In the genomic region with DNA sequence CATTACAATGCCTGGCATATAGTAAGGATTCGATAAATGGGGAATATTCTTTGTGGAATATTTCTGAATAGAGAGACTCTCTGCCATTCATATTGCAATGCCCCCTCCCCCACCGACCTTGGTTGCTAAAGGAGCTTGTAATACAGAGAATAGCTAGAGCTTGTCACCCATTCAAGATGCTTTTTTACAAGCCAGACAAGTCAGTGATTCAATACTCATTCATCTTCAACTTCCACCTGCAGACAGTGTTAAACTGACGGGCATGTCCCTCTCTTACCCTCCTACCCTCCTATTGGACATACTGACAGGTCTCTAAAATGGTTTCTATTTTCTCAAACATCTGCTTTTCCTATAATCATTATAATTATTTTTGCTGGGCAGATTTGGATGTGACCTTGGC, we compare ENCODE assay signal across 28 cellular contexts.
"Had no signal": no experiment of that assay in that cellular context is flagged by ENCODE, and none has a peak within 500 bp of the region (broad histone marks: within the 10 kb centered on the region; RNA-seq: fewer than 3 reads in every experiment).

No MANE protein-coding gene starts in this region.

- H3K9me3 Mint-ChIP-seq: stimulated activated naive B cell treated with anti-CD40 and anti-IgM and Interleukin-4, amounts not matched to agents 10 μg/mL and 1 μg/mL and 100 μg/mL, for 72 hours had no signal

- H3K4me3 Mint-ChIP-seq: naive B cell; natural killer cell; nephron; neural crest cell; stimulated activated effector memory CD8-positive, alpha-beta T cell treated with anti-CD3 and anti-CD28 coated beads, Interleukin-12 subunit alpha, Interleukin-12 subunit beta, amount 100 ng/mL, for 72 hours; stimulated activated naive B cell treated with anti-CD40 and anti-IgM and Interleukin-4, amounts not matched to agents 10 μg/mL and 1 μg/mL and 100 μg/mL, for 72 hours; stimulated activated naive CD8-positive, alpha-beta T cell treated with anti-CD3 and anti-CD28 coated beads, Interleukin-15, Interleukin-2, amounts not matched to agents 100 ng/mL and 50 ng/mL, for 24 hours had no signal

- DNase-seq: naive B cell; natural killer cell; nucleus accumbens; pancreas; posterior cingulate gyrus; psoas muscle; right cardiac atrium; right lobe of liver; stimulated activated CD4-positive, alpha-beta T cell treated with anti-CD3 and anti-CD28 coated beads, Interleukin-15, amount 100 ng/mL, for 24 hours; stimulated activated CD4-positive, alpha-beta T cell treated with anti-CD3 and anti-CD28 coated beads, Interleukin-2, amount 100 ng/mL, for 24 hours; stimulated activated CD4-positive, alpha-beta T cell treated with anti-CD3 and anti-CD28 coated beads, Interleukin-2, amount 100 ng/mL, for 48 hours; stimulated activated CD4-positive, alpha-beta T cell treated with anti-CD3 and anti-CD28 coated beads, Interleukin-4, amount 100 ng/mL, for 24 hours; stimulated activated naive B cell treated with anti-CD40 and anti-IgM and Interleukin-4, amounts not matched to agents 10 μg/mL and 1 μg/mL and 100 μg/mL, for 72 hours; stimulated activated naive CD4-positive, alpha-beta T cell treated with Interleukin-2 at 50 U/mL for 16 hours; stomach; thyroid gland; trophoblast cell; upper lobe of left lung had no signal

- H3K4me1 Mint-ChIP-seq: naive B cell; natural killer cell; stimulated activated effector memory CD8-positive, alpha-beta T cell treated with anti-CD3 and anti-CD28 coated beads, Interleukin-12 subunit alpha, Interleukin-12 subunit beta, amount 100 ng/mL, for 72 hours had no signal

- H3K4me3 ChIP-seq: pancreas, psoas muscle, right lobe of liver, skin epidermis, stomach, thoracic aorta, thyroid gland, tibial nerve, upper lobe of left lung, vagina had no signal

- H3K9me3 ChIP-seq: neutrophil, pancreas, psoas muscle, right lobe of liver, stomach, thoracic aorta, thyroid gland, tibial nerve, upper lobe of left lung, vagina had no signal

- ATAC-seq: natural killer cell; pancreas; psoas muscle; right cardiac atrium; right lobe of liver; stimulated activated effector memory CD8-positive, alpha-beta T cell treated with anti-CD3 and anti-CD28 coated beads, Interleukin-12 subunit alpha, Interleukin-12 subunit beta, amount 100 ng/mL, for 72 hours; stimulated activated naive B cell treated with anti-CD40 and anti-IgM and Interleukin-4, amounts not matched to agents 10 μg/mL and 1 μg/mL and 100 μg/mL, for 72 hours had no signal

- H3K36me3 Mint-ChIP-seq: naive B cell; natural killer cell; stimulated activated effector memory CD8-positive, alpha-beta T cell treated with anti-CD3 and anti-CD28 coated beads, Interleukin-12 subunit alpha, Interleukin-12 subunit beta, amount 100 ng/mL, for 72 hours; stimulated activated naive B cell treated with anti-CD40 and anti-IgM and Interleukin-4, amounts not matched to agents 10 μg/mL and 1 μg/mL and 100 μg/mL, for 72 hours had no signal

- H3K27me3 ChIP-seq: pancreas, right lobe of liver, stomach, thyroid gland, tibial nerve, upper lobe of left lung, vagina had no signal

- H3K27ac ChIP-seq: neutrophil, pancreas, psoas muscle, right lobe of liver, skin epidermis, stomach, thoracic aorta, thyroid gland, tibial nerve, upper lobe of left lung, vagina had no signal

- H3K27me3 Mint-ChIP-seq: naive B cell, progenitor cell of endocrine pancreas had no signal

- H3K27ac Mint-ChIP-seq: naive B cell; natural killer cell; nephron; progenitor cell of endocrine pancreas; stimulated activated effector memory CD8-positive, alpha-beta T cell treated with anti-CD3 and anti-CD28 coated beads, Interleukin-12 subunit alpha, Interleukin-12 subunit beta, amount 100 ng/mL, for 72 hours; stimulated activated naive B cell treated with anti-CD40 and anti-IgM and Interleukin-4, amounts not matched to agents 10 μg/mL and 1 μg/mL and 100 μg/mL, for 72 hours; stimulated activated naive CD8-positive, alpha-beta T cell treated with anti-CD3 and anti-CD28 coated beads, Interleukin-15, Interleukin-2, amounts not matched to agents 100 ng/mL and 50 ng/mL, for 24 hours had no signal

- H3K4me1 ChIP-seq: pancreas, psoas muscle, right lobe of liver, stomach, thyroid gland, tibial nerve, upper lobe of left lung, vagina had no signal

- H3K36me3 ChIP-seq: neutrophil, pancreas, right lobe of liver, stomach, thoracic aorta, thyroid gland, tibial nerve, upper lobe of left lung, vagina had no signal
